In the genomic region with DNA sequence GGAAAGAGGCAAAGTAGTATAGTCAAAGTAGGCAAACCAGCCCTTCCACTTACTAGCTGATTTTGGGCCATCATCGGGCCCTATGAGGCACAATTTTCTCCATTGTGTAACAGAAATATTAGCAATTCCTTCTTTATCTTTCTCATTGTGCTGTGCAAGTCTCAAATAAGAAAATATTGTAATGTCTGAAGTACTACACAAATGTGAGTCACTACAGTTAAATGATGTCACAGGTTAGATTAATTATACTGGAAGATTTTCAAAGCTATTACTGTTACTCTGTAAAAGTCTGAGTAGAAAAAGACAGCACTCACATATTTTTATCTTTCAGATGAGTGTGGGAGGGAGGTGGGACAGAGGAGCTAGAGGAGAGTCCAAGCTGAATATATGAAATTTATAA, we compare ENCODE assay signal across 8 cellular contexts. TPM values are rescaled to one million over a fixed set of nuclear protein-coding genes. Genes with fewer than 3 reads are reported as not detected.
DNase-seq lines count a peak whose midpoint lies in the region; ATAC-seq and TF ChIP-seq lines count a peak whose summit lies in the region.

No MANE protein-coding gene starts in this region.

- no peak overlapping the region for H3K4me3 Mint-ChIP-seq in Calu3 (ENCODE audit: low read depth, unreplicated experiment)

- no peaks in the 10 kb centered on the region for H3K9me3 ChIP-seq in RWPE2 (ENCODE audit: severe bottlenecking)

- DNase-seq in Calu3 (no peak), RWPE2 (ENCODE audit: low spot score) (no peak), hepatic stellate cell (ENCODE audit: low spot score) (peak; percentile 8), DMS53 treated with DMSO at 0.1 percent for 48 hours (lab: John Stamatoyannopoulos, UW; ENCODE audit: unreplicated experiment) (no peak), NCI-H2227 (lab: John Stamatoyannopoulos, UW; ENCODE audit: unreplicated experiment) (no peak)

- no peak for TF ChIP-seq CTCF in Calu3 (IDR thresholded peaks at IDR 0.05; ENCODE audit: unreplicated experiment)
- TF ChIP-seq CTCF in RWPE2 (IDR thresholded peaks at IDR 0.05; ENCODE audit: poor library complexity, severe bottlenecking) = no peak

- H3K4me1 Mint-ChIP-seq in Calu3 (ENCODE audit: low read depth, unreplicated experiment) = peaks cover 13% of the 10 kb centered on the region

- ATAC-seq in GM21717 (IDR thresholded peaks at IDR 0.05; ENCODE audit: unreplicated experiment) = peak; percentile 34
- ATAC-seq in RWPE2 (ENCODE audit: low read depth) = peak; percentile 63
- ATAC-seq in GM21526 (IDR thresholded peaks at IDR 0.05; ENCODE audit: low FRiP score, unreplicated experiment) = no peak
- ATAC-seq in HG02763 (IDR thresholded peaks at IDR 0.05; ENCODE audit: unreplicated experiment) = no peak

- H3K4me1 ChIP-seq in RWPE2 (ENCODE audit: insufficient read depth, poor library complexity, severe bottlenecking) = peaks cover 12% of the 10 kb centered on the region

- BruUV-seq in Calu3 (replicated peaks; lab: Mats Ljungman, UMichigan) = no TSS peak

- H3K27ac Mint-ChIP-seq in Calu3 (ENCODE audit: unreplicated experiment) = peak overlapping the region; percentile 70

- no peak overlapping the region for H3K4me3 ChIP-seq in RWPE2 (ENCODE audit: severe bottlenecking)

- no peaks in the 10 kb centered on the region for H3K9me3 Mint-ChIP-seq in Calu3 (ENCODE audit: low read depth, unreplicated experiment)

- intact Hi-C loops in Calu3 (cut with micrococcal nuclease; ENCODE audit: unreplicated experiment) = no loop called here

- peak overlapping the region; percentile 30 for H3K27ac ChIP-seq in RWPE2 (ENCODE audit: poor library complexity, severe bottlenecking)

- CTCF ChIA-PET in Calu3 (lab: Charles Lee) = interaction anchor here (0.6 kb wide), 1 partner anchor 20 kb away, joined by 3 read pairs; no protein-coding TSS in a partner anchor

- no peaks in the 10 kb centered on the region for H3K36me3 ChIP-seq in RWPE2 (ENCODE audit: low read depth)

- H3K27me3 ChIP-seq in RWPE2 (ENCODE audit: insufficient read depth, poor library complexity, severe bottlenecking) = no peaks in the 10 kb centered on the region

- no peaks in the 10 kb centered on the region for H3K27me3 Mint-ChIP-seq in Calu3 (ENCODE audit: unreplicated experiment)

- H3K36me3 Mint-ChIP-seq in Calu3 (ENCODE audit: insufficient read depth, unreplicated experiment) = no peaks in the 10 kb centered on the region

RNA-seq across cellular contexts. Expression of gene TMC1, which starts 12.4 kb away (rescaled TPM):
- not detected in 2 replicates for total RNA-seq in Calu3 (2022)

Comparison
In these comparisons a context has a peak if more than half of its experiments do, and no peak if none do; other contexts are left out.
1. ATAC-seq: peak in GM21717 (single experiment) and RWPE2 (single experiment); none in GM21526 (single experiment) and HG02763 (single experiment).